10 cellular contexts compared by ENCODE assay signal in genomic region chr11:12134239-12134590, GRCh38. TPM values are rescaled to one million over a fixed set of nuclear protein-coding genes. Genes with fewer than 3 reads are reported as not detected.
DNase-seq lines count a peak whose midpoint lies in the region; ATAC-seq and TF ChIP-seq lines count a peak whose summit lies in the region.
"Had no signal": no experiment of that assay in that cellular context is flagged by ENCODE, and none has a peak within 500 bp of the region (broad histone marks: within the 10 kb centered on the region; RNA-seq: fewer than 3 reads in every experiment).

No MANE protein-coding gene starts in this region.

- TF ChIP-seq CTCF in GM20000 (IDR thresholded peaks at IDR 0.05; ENCODE audit: extremely low read depth, missing control alignments), result no peak

- CTCF ChIA-PET in activated CD8-positive, alpha-beta memory T cell treated with anti-CD3 and anti-CD28 coated beads, Interleukin-2, amount 10 ng/mL, durations not matched to agents 7 days and 5 days (lab: Charles Lee), result interaction anchor here (1.3 to 2.8 kb wide), 2 partner anchors 12 to 13 kb away, joined by 3 to 10 read pairs; no protein-coding TSS in a partner anchor

- H3K4me1 Mint-ChIP-seq in activated CD8-positive, alpha-beta memory T cell treated with anti-CD3 and anti-CD28 coated beads, Interleukin-2, amount 10 ng/mL, durations not matched to agents 7 days and 5 days, result peaks cover 29% of the 10 kb centered on the region
- H3K4me1 Mint-ChIP-seq in dendritic cell treated with granulocyte-macrophage colony-stimulating factor and Interleukin-4, amounts not matched to agents 40 ng/mL and 50 ng/mL, for 4 days (ENCODE audit: low read depth), result peaks cover 61% of the 10 kb centered on the region
- H3K4me1 Mint-ChIP-seq in stimulated activated naive CD8-positive, alpha-beta T cell treated with anti-CD3 and anti-CD28 coated beads, Interleukin-15, amount 100 ng/mL, for 72 hours, result peaks cover 42% of the 10 kb centered on the region

- H3K27ac Mint-ChIP-seq in activated CD8-positive, alpha-beta memory T cell treated with anti-CD3 and anti-CD28 coated beads, Interleukin-2, amount 10 ng/mL, durations not matched to agents 7 days and 5 days, result peak overlapping the region; percentile 0
- peak overlapping the region; percentile 89 for H3K27ac Mint-ChIP-seq in dendritic cell treated with granulocyte-macrophage colony-stimulating factor and Interleukin-4, amounts not matched to agents 40 ng/mL and 50 ng/mL, for 4 days
- H3K27ac Mint-ChIP-seq in stimulated activated naive CD8-positive, alpha-beta T cell treated with anti-CD3 and anti-CD28 coated beads, Interleukin-15, amount 100 ng/mL, for 72 hours, result peak overlapping the region; percentile 79 to 90

- H3K27me3 Mint-ChIP-seq in activated CD8-positive, alpha-beta memory T cell treated with anti-CD3 and anti-CD28 coated beads, Interleukin-2, amount 10 ng/mL, durations not matched to agents 7 days and 5 days, result no peaks in the 10 kb centered on the region
- H3K27me3 Mint-ChIP-seq in dendritic cell treated with granulocyte-macrophage colony-stimulating factor and Interleukin-4, amounts not matched to agents 40 ng/mL and 50 ng/mL, for 4 days, result no peaks in the 10 kb centered on the region
- H3K27me3 Mint-ChIP-seq in stimulated activated naive CD8-positive, alpha-beta T cell treated with anti-CD3 and anti-CD28 coated beads, Interleukin-15, amount 100 ng/mL, for 72 hours, result no peaks in the 10 kb centered on the region

- H3K36me3 Mint-ChIP-seq in activated CD8-positive, alpha-beta memory T cell treated with anti-CD3 and anti-CD28 coated beads, Interleukin-2, amount 10 ng/mL, durations not matched to agents 7 days and 5 days, result peaks cover 9% of the 10 kb centered on the region
- peaks cover 20% of the 10 kb centered on the region for H3K36me3 Mint-ChIP-seq in dendritic cell treated with granulocyte-macrophage colony-stimulating factor and Interleukin-4, amounts not matched to agents 40 ng/mL and 50 ng/mL, for 4 days (ENCODE audit: low read depth)

- intact Hi-C loops in dendritic cell treated with granulocyte-macrophage colony-stimulating factor and Interleukin-4, amounts not matched to agents 40 ng/mL and 50 ng/mL, for 4 days (cut with micrococcal nuclease), result no loop called here

- no peak overlapping the region for H3K4me3 Mint-ChIP-seq in activated CD8-positive, alpha-beta memory T cell treated with anti-CD3 and anti-CD28 coated beads, Interleukin-2, amount 10 ng/mL, durations not matched to agents 7 days and 5 days
- H3K4me3 Mint-ChIP-seq in dendritic cell treated with granulocyte-macrophage colony-stimulating factor and Interleukin-4, amounts not matched to agents 40 ng/mL and 50 ng/mL, for 4 days, result peak overlapping the region; percentile 39
- peak overlapping the region; percentile 53 to 55 for H3K4me3 Mint-ChIP-seq in stimulated activated naive CD8-positive, alpha-beta T cell treated with anti-CD3 and anti-CD28 coated beads, Interleukin-15, amount 100 ng/mL, for 72 hours

- H3K9me3 Mint-ChIP-seq in activated CD8-positive, alpha-beta memory T cell treated with anti-CD3 and anti-CD28 coated beads, Interleukin-2, amount 10 ng/mL, durations not matched to agents 7 days and 5 days (ENCODE audit: low read depth), result no peaks in the 10 kb centered on the region
- H3K9me3 Mint-ChIP-seq in dendritic cell treated with granulocyte-macrophage colony-stimulating factor and Interleukin-4, amounts not matched to agents 40 ng/mL and 50 ng/mL, for 4 days, result no peaks in the 10 kb centered on the region
- H3K9me3 Mint-ChIP-seq in stimulated activated naive CD8-positive, alpha-beta T cell treated with anti-CD3 and anti-CD28 coated beads, Interleukin-15, amount 100 ng/mL, for 72 hours, result no peaks in the 10 kb centered on the region

- ATAC-seq in activated CD8-positive, alpha-beta memory T cell treated with anti-CD3 and anti-CD28 coated beads, Interleukin-2, amount 10 ng/mL, durations not matched to agents 7 days and 5 days, result no peak
- no peak for ATAC-seq in stimulated activated naive CD8-positive, alpha-beta T cell treated with anti-CD3 and anti-CD28 coated beads, Interleukin-15, amount 100 ng/mL, for 72 hours
- no peak for ATAC-seq in GM18858 (IDR thresholded peaks at IDR 0.05; ENCODE audit: unreplicated experiment)

- no peak for DNase-seq in activated CD8-positive, alpha-beta memory T cell treated with anti-CD3 and anti-CD28 coated beads, Interleukin-2, amount 10 ng/mL, durations not matched to agents 7 days and 5 days
- no peak for DNase-seq in activated CD8-positive, alpha-beta memory T cell treated with anti-CD3 and anti-CD28 coated beads, Interleukin-2, amount 50 U/mL, for 48 hours
- DNase-seq in NOMO-1 (lab: John Stamatoyannopoulos, UW; ENCODE audit: unreplicated experiment in 2 of 2), result peak; percentile 68 to 80
- no peak for DNase-seq in stimulated activated naive CD8-positive, alpha-beta T cell treated with anti-CD3 and anti-CD28 coated beads, Interleukin-15, amount 100 ng/mL, for 72 hours
- no peak for DNase-seq in foreskin melanocyte
- DNase-seq in GM20000 (ENCODE audit: low spot score), result no peak
- DNase-seq: NCI-H2107; stimulated activated CD8-positive, alpha-beta memory T cell treated with anti-CD3 and anti-CD28 coated beads, Interleukin-4, amount 100 ng/mL, for 48 hours had no signal

RNA-seq across cellular contexts. Expression of gene MICAL2, which starts 23.8 kb away (rescaled TPM):
- total RNA-seq in activated CD8-positive, alpha-beta memory T cell treated with anti-CD3 and anti-CD28 coated beads, Interleukin-2, amount 10 ng/mL, durations not matched to agents 7 days and 5 days, result 100 to 1,000 TPM; 120 to 168 TPM

Comparison
In these comparisons a context has a peak if more than half of its experiments do, and no peak if none do; other contexts are left out.
1. DNase-seq: peak in NOMO-1 (2 of 2); none in activated CD8-positive, alpha-beta memory T cell treated with anti-CD3 and anti-CD28 coated beads, Interleukin-2, amount 10 ng/mL, durations not matched to agents 7 days and 5 days (single experiment), activated CD8-positive, alpha-beta memory T cell treated with anti-CD3 and anti-CD28 coated beads, Interleukin-2, amount 50 U/mL, for 48 hours (single experiment), stimulated activated naive CD8-positive, alpha-beta T cell treated with anti-CD3 and anti-CD28 coated beads, Interleukin-15, amount 100 ng/mL, for 72 hours (0 of 2), foreskin melanocyte (single experiment) and GM20000 (single experiment).
2. H3K27ac Mint-ChIP-seq: peak in every context shown above with its lines; median percentile 89 in dendritic cell treated with granulocyte-macrophage colony-stimulating factor and Interleukin-4, amounts not matched to agents 40 ng/mL and 50 ng/mL, for 4 days; 84 in stimulated activated naive CD8-positive, alpha-beta T cell treated with anti-CD3 and anti-CD28 coated beads, Interleukin-15, amount 100 ng/mL, for 72 hours; 0 in activated CD8-positive, alpha-beta memory T cell treated with anti-CD3 and anti-CD28 coated beads, Interleukin-2, amount 10 ng/mL, durations not matched to agents 7 days and 5 days.